1 cellular context compared by ENCODE assay signal in the genomic region with DNA sequence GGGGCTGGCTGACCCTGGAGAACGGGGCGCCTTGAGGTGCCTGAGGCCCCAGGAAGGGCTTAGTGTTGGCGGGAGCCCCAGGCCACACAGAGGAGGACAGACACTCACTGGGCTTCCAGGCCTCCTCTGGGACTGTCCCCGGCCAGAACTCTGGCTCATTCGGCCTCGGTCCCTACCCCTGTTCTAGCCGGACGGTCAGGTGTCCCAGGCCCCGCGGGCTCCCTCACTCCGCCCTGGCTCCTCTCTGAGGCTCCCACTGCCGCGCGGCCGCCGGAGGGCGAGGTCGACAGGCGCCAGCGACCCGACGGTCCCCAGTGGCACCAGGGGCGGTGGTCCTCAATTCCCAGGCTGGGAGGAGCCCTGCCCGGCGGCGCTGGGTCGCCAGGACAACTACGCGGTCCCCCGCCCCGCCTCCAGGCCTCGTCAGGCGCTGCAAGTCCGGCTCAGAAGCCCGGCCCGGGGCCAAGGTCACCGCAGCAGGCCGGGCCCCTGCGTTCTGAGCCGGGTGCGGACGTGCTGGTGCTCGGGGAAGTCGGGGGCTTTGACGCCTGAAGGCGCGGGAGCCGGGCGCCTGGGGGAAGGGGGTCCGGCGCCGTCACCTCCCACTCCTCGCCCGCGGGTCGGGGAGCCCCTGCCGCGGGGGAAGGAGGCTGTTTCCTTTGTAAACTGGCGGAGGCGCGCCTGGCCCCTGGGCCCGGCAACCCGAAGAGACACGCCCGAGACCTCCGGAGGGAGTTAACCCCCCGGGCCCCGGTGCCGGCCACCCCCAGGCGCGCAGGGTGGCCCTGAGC.
TF ChIP-seq lines count a peak whose summit lies in the region.

No MANE protein-coding gene starts in this region.

TF ChIP-seq in HepG2, 621 proteins besides CTCF, POLR2A, EP300 and RAD21 (continued from another document and continues in another):
- TF ChIP-seq POGK (CRISPR knock-in tag; conservative IDR thresholded peaks at IDR 0.05): no peak
- TF ChIP-seq KLF16 (CRISPR knock-in tag; IDR thresholded peaks at IDR 0.05): peak in 1 of 2 experiments; percentile 69; a peak in 1 of 4 replicates
- 0 out of 2 replicates have a peak, but pooled peaks have one; percentile 43 for TF ChIP-seq MEF2D (CRISPR knock-in tag; IDR thresholded peaks at IDR 0.05)
- peak; percentile 59; the same call in 1 of the 2 replicates for TF ChIP-seq KDM3A (CRISPR knock-in tag; IDR thresholded peaks at IDR 0.05; ENCODE audit: low read depth)
- 0 out of 2 replicates have a peak, but pooled peaks have one; percentile 37 for TF ChIP-seq RFXAP (CRISPR knock-in tag; IDR thresholded peaks at IDR 0.05; ENCODE audit: borderline replicate concordance)
- no peak for TF ChIP-seq ZNF577 (CRISPR knock-in tag; IDR thresholded peaks at IDR 0.05; ENCODE audit: borderline replicate concordance, low read depth)
- TF ChIP-seq ZNF792 (CRISPR knock-in tag; IDR thresholded peaks at IDR 0.05): 0 out of 2 replicates have a peak, but pooled peaks have one; percentile 19
- no peak for TF ChIP-seq ZSCAN5A (CRISPR knock-in tag; IDR thresholded peaks at IDR 0.05; ENCODE audit: borderline replicate concordance)
- no peak for TF ChIP-seq ZNF616 (CRISPR knock-in tag; IDR thresholded peaks at IDR 0.05; ENCODE audit: low read depth)
- TF ChIP-seq ZNF567 (CRISPR knock-in tag; IDR thresholded peaks at IDR 0.05; ENCODE audit: borderline replicate concordance): 0 out of 2 replicates have a peak, but pooled peaks have one; percentile 12
- TF ChIP-seq MED1 (CRISPR knock-in tag; IDR thresholded peaks at IDR 0.05): peak; percentile 67
- TF ChIP-seq ZNF781 (CRISPR knock-in tag; IDR thresholded peaks at IDR 0.05; ENCODE audit: borderline replicate concordance, not compliant biosample characterization): no peak
- TF ChIP-seq ZNF777 (CRISPR knock-in tag; IDR thresholded peaks at IDR 0.05): peak; percentile 82
- TF ChIP-seq RFX5 (IDR thresholded peaks at IDR 0.05; ENCODE audit: low read depth, low read length): no peak
- no peak for TF ChIP-seq MTF2 (CRISPR knock-in tag; IDR thresholded peaks at IDR 0.05; ENCODE audit: borderline replicate concordance)
- no peak for TF ChIP-seq TEAD3 (CRISPR knock-in tag; optimal IDR thresholded peaks at IDR 0.05; ENCODE audit: borderline replicate concordance)
- TF ChIP-seq SRF (IDR thresholded peaks at IDR 0.05; ENCODE audit: low read depth, low read length): no peak
- TF ChIP-seq, protein P1, sequence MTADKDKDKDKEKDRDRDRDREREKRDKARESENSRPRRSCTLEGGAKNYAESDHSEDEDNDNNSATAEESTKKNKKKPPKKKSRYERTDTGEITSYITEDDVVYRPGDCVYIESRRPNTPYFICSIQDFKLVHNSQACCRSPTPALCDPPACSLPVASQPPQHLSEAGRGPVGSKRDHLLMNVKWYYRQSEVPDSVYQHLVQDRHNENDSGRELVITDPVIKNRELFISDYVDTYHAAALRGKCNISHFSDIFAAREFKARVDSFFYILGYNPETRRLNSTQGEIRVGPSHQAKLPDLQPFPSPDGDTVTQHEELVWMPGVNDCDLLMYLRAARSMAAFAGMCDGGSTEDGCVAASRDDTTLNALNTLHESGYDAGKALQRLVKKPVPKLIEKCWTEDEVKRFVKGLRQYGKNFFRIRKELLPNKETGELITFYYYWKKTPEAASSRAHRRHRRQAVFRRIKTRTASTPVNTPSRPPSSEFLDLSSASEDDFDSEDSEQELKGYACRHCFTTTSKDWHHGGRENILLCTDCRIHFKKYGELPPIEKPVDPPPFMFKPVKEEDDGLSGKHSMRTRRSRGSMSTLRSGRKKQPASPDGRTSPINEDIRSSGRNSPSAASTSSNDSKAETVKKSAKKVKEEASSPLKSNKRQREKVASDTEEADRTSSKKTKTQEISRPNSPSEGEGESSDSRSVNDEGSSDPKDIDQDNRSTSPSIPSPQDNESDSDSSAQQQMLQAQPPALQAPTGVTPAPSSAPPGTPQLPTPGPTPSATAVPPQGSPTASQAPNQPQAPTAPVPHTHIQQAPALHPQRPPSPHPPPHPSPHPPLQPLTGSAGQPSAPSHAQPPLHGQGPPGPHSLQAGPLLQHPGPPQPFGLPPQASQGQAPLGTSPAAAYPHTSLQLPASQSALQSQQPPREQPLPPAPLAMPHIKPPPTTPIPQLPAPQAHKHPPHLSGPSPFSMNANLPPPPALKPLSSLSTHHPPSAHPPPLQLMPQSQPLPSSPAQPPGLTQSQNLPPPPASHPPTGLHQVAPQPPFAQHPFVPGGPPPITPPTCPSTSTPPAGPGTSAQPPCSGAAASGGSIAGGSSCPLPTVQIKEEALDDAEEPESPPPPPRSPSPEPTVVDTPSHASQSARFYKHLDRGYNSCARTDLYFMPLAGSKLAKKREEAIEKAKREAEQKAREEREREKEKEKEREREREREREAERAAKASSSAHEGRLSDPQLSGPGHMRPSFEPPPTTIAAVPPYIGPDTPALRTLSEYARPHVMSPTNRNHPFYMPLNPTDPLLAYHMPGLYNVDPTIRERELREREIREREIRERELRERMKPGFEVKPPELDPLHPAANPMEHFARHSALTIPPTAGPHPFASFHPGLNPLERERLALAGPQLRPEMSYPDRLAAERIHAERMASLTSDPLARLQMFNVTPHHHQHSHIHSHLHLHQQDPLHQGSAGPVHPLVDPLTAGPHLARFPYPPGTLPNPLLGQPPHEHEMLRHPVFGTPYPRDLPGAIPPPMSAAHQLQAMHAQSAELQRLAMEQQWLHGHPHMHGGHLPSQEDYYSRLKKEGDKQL (CRISPR knock-in tag; IDR thresholded peaks at IDR 0.05; ENCODE audit: low read depth): no peak
- no peak for TF ChIP-seq CAMTA2 (CRISPR knock-in tag; IDR thresholded peaks at IDR 0.05; ENCODE audit: borderline replicate concordance)
- peak; percentile 83 for TF ChIP-seq POLR2G (IDR thresholded peaks at IDR 0.05; ENCODE audit: low read depth, low read length)
- TF ChIP-seq, protein P2, sequence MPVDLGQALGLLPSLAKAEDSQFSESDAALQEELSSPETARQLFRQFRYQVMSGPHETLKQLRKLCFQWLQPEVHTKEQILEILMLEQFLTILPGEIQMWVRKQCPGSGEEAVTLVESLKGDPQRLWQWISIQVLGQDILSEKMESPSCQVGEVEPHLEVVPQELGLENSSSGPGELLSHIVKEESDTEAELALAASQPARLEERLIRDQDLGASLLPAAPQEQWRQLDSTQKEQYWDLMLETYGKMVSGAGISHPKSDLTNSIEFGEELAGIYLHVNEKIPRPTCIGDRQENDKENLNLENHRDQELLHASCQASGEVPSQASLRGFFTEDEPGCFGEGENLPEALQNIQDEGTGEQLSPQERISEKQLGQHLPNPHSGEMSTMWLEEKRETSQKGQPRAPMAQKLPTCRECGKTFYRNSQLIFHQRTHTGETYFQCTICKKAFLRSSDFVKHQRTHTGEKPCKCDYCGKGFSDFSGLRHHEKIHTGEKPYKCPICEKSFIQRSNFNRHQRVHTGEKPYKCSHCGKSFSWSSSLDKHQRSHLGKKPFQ (CRISPR knock-in tag; IDR thresholded peaks at IDR 0.05; ENCODE audit: insufficient replicate concordance): no peak
- no peak for TF ChIP-seq SETDB1 (CRISPR knock-in tag; IDR thresholded peaks at IDR 0.05; ENCODE audit: borderline replicate concordance)
- no peak for TF ChIP-seq MTERF4 (CRISPR knock-in tag; IDR thresholded peaks at IDR 0.05)
- no peak for TF ChIP-seq TAF15 (IDR thresholded peaks at IDR 0.05; ENCODE audit: low read depth, low read length, poor library complexity, severe bottlenecking)
- TF ChIP-seq ZNF367 (CRISPR knock-in tag; IDR thresholded peaks at IDR 0.05; ENCODE audit: borderline replicate concordance): no peak
- TF ChIP-seq ZNF362 (CRISPR knock-in tag; IDR thresholded peaks at IDR 0.05; ENCODE audit: borderline replicate concordance): no peak
- 0 out of 2 replicates have a peak, but pooled peaks have one; percentile 23 for TF ChIP-seq ZNF580 (CRISPR knock-in tag; IDR thresholded peaks at IDR 0.05; ENCODE audit: borderline replicate concordance, low read depth)
- TF ChIP-seq ZNF350 (CRISPR knock-in tag; IDR thresholded peaks at IDR 0.05; ENCODE audit: borderline replicate concordance, low read depth): peak; percentile 16; the same call in 1 of the 2 replicates
- no peak for TF ChIP-seq CBX1 (IDR thresholded peaks at IDR 0.05; ENCODE audit: low read depth)
- TF ChIP-seq ZNF788 (CRISPR knock-in tag; IDR thresholded peaks at IDR 0.05; ENCODE audit: borderline replicate concordance): peak; percentile 65; the same call in 1 of the 2 replicates
- no peak for TF ChIP-seq ZNF670 (CRISPR knock-in tag; IDR thresholded peaks at IDR 0.05; ENCODE audit: borderline replicate concordance)
- TF ChIP-seq ZBTB3 (CRISPR knock-in tag; IDR thresholded peaks at IDR 0.05; ENCODE audit: borderline replicate concordance, low read depth): no peak
- TF ChIP-seq ZNF550 (CRISPR knock-in tag; IDR thresholded peaks at IDR 0.05; ENCODE audit: borderline replicate concordance): no peak
- peak; percentile 38; the same call in 1 of the 2 replicates for TF ChIP-seq ZNF431 (CRISPR knock-in tag; IDR thresholded peaks at IDR 0.05; ENCODE audit: borderline replicate concordance, low read depth)
- TF ChIP-seq ATRX (CRISPR knock-in tag; IDR thresholded peaks at IDR 0.05; ENCODE audit: borderline replicate concordance): no peak
- no peak for TF ChIP-seq NFYC (CRISPR knock-in tag; IDR thresholded peaks at IDR 0.05)
- TF ChIP-seq SALL1 (CRISPR knock-in tag; IDR thresholded peaks at IDR 0.05): peak; percentile 58; the same call in 1 of the 2 replicates
- TF ChIP-seq MXI1 (IDR thresholded peaks at IDR 0.05; ENCODE audit: borderline replicate concordance, low read depth, low read length): peak; percentile 67; the same call in 1 of the 3 replicates
- TF ChIP-seq, protein P3, sequence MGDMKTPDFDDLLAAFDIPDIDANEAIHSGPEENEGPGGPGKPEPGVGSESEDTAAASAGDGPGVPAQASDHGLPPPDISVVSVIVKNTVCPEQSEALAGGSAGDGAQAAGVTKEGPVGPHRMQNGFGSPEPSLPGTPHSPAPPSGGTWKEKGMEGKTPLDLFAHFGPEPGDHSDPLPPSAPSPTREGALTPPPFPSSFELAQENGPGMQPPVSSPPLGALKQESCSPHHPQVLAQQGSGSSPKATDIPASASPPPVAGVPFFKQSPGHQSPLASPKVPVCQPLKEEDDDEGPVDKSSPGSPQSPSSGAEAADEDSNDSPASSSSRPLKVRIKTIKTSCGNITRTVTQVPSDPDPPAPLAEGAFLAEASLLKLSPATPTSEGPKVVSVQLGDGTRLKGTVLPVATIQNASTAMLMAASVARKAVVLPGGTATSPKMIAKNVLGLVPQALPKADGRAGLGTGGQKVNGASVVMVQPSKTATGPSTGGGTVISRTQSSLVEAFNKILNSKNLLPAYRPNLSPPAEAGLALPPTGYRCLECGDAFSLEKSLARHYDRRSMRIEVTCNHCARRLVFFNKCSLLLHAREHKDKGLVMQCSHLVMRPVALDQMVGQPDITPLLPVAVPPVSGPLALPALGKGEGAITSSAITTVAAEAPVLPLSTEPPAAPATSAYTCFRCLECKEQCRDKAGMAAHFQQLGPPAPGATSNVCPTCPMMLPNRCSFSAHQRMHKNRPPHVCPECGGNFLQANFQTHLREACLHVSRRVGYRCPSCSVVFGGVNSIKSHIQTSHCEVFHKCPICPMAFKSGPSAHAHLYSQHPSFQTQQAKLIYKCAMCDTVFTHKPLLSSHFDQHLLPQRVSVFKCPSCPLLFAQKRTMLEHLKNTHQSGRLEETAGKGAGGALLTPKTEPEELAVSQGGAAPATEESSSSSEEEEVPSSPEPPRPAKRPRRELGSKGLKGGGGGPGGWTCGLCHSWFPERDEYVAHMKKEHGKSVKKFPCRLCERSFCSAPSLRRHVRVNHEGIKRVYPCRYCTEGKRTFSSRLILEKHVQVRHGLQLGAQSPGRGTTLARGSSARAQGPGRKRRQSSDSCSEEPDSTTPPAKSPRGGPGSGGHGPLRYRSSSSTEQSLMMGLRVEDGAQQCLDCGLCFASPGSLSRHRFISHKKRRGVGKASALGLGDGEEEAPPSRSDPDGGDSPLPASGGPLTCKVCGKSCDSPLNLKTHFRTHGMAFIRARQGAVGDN (CRISPR knock-in tag; IDR thresholded peaks at IDR 0.05): peak; percentile 92
- no peak for TF ChIP-seq IKZF4 (CRISPR knock-in tag; IDR thresholded peaks at IDR 0.05; ENCODE audit: borderline replicate concordance, low read depth, not compliant biosample characterization)
- no peak for TF ChIP-seq ZNF883 (CRISPR knock-in tag; IDR thresholded peaks at IDR 0.05; ENCODE audit: not compliant biosample characterization)
- TF ChIP-seq PLRG1 (conservative IDR thresholded peaks at IDR 0.05): no peak
